Comparison of ENCODE assay signal across 1 cellular context in the genomic region with DNA sequence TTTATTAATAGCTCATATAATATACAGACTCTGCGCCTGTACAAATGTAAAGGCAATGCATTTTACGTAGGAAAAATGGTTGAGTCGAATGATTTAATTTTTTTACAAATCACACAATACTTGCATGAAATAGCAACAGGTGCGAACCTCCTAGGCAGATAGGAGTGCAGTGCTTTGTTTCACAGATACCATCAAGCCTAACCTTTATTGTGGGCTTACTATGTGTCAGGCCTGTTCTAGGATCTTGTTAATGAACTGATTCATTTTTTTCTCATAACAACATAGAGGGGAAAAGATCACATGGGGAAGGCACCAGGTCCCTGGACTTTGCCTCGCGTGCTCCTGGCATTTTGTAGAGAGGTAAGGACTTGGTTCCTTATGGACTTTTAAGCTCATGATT.
TF ChIP-seq lines count a peak whose summit lies in the region.

No MANE protein-coding gene starts in this region.

TF ChIP-seq in HepG2, 621 proteins besides CTCF, POLR2A, EP300 and RAD21:
- no peak for TF ChIP-seq YY1 (IDR thresholded peaks at IDR 0.05; ENCODE audit: insufficient read depth, insufficient replicate concordance, low read depth, low read length)
- TF ChIP-seq NR2F1 (CRISPR knock-in tag; IDR thresholded peaks at IDR 0.05), result no peak
- TF ChIP-seq ZNF547 (CRISPR knock-in tag; IDR thresholded peaks at IDR 0.05), result no peak
- no peak for TF ChIP-seq DZIP1 (CRISPR knock-in tag; IDR thresholded peaks at IDR 0.05)
- TF ChIP-seq KMT2A (CRISPR knock-in tag; IDR thresholded peaks at IDR 0.05), result no peak
- no peak for TF ChIP-seq CHCHD3 (CRISPR knock-in tag; IDR thresholded peaks at IDR 0.05)
- no peak for TF ChIP-seq ZNF781 (CRISPR knock-in tag; IDR thresholded peaks at IDR 0.05; ENCODE audit: borderline replicate concordance, not compliant biosample characterization)
